Comparison of ENCODE assay signal across 11 cellular contexts in genomic region chr2:216350214-216350789, GRCh38. TPM values are rescaled to one million over a fixed set of nuclear protein-coding genes. Genes with fewer than 3 reads are reported as not detected.
DNase-seq lines count a peak whose midpoint lies in the region; ATAC-seq, FAIRE-seq and TF ChIP-seq lines count a peak whose summit lies in the region.
"Had no signal": no experiment of that assay in that cellular context is flagged by ENCODE, and none has a peak within 500 bp of the region (broad histone marks: within the 10 kb centered on the region; RNA-seq: fewer than 3 reads in every experiment).

No MANE protein-coding gene starts in this region.

- peaks cover 79% of the 10 kb centered on the region for H3K4me1 Mint-ChIP-seq in activated CD8-positive, alpha-beta T cell treated with anti-CD3 and anti-CD28 coated beads for 36 hours (ENCODE audit: low read depth)
- H3K4me1 Mint-ChIP-seq: B cell had no signal

- no peaks in the 10 kb centered on the region for H3K9me3 Mint-ChIP-seq in activated CD8-positive, alpha-beta T cell treated with anti-CD3 and anti-CD28 coated beads for 36 hours

- POLR2A ChIA-PET in activated CD8-positive, alpha-beta T cell treated with anti-CD3 and anti-CD28 coated beads for 36 hours (lab: Charles Lee), result interaction anchor here (1.4 kb wide), 1 partner anchor 10 kb away, joined by 3 read pairs; no protein-coding TSS in a partner anchor

- no peak overlapping the region for H3K4me3 Mint-ChIP-seq in activated CD8-positive, alpha-beta T cell treated with anti-CD3 and anti-CD28 coated beads for 36 hours
- H3K4me3 Mint-ChIP-seq: B cell had no signal

- peak; percentile 68 for ATAC-seq in activated CD8-positive, alpha-beta T cell treated with anti-CD3 and anti-CD28 coated beads for 36 hours

- intact Hi-C loops in activated CD8-positive, alpha-beta T cell treated with anti-CD3 and anti-CD28 coated beads for 36 hours (cut with micrococcal nuclease), result loop anchor here (5.0 kb wide), 1 partner anchor 52 kb away; no protein-coding TSS in a partner anchor

- no peaks in the 10 kb centered on the region for H3K36me3 Mint-ChIP-seq in activated CD8-positive, alpha-beta T cell treated with anti-CD3 and anti-CD28 coated beads for 36 hours (ENCODE audit: low read depth)

- no peak for FAIRE-seq in GM19239 (lab: Jason Lieb, UNC)

- no peaks in the 10 kb centered on the region for H3K27me3 Mint-ChIP-seq in activated CD8-positive, alpha-beta T cell treated with anti-CD3 and anti-CD28 coated beads for 36 hours

- H3K27ac Mint-ChIP-seq in activated CD8-positive, alpha-beta T cell treated with anti-CD3 and anti-CD28 coated beads for 36 hours, result peak overlapping the region; percentile 50
- H3K27ac Mint-ChIP-seq: B cell had no signal

- CTCF ChIA-PET in activated CD8-positive, alpha-beta T cell treated with anti-CD3 and anti-CD28 coated beads for 36 hours (lab: Charles Lee), result interaction anchor here (2.1 kb wide), 1 partner anchor 54 kb away, joined by 7 read pairs; no protein-coding TSS in a partner anchor

- peak; percentile 53 for DNase-seq in activated CD4-positive, alpha-beta T cell treated with anti-CD3 and anti-CD28 coated beads for 48 hours
- DNase-seq in activated CD4-positive, alpha-beta T cell treated with anti-CD3 and anti-CD28 coated beads, Interleukin-2, amount 50 U/mL, for 48 hours, result no peak
- peak; percentile 74 for DNase-seq in activated CD8-positive, alpha-beta T cell treated with anti-CD3 and anti-CD28 coated beads for 36 hours
- DNase-seq in fibroblast of pulmonary artery (ENCODE audit: low read depth) (peak; percentile 44), GM19239 (ENCODE audit: insufficient read length, low spot score) (no peak), mucosa of gallbladder (ENCODE audit: low spot score) (no peak), NOMO-1 (lab: John Stamatoyannopoulos, UW; ENCODE audit: unreplicated experiment in 2 of 2) (no peak)
- DNase-seq in stimulated activated CD8-positive, alpha-beta memory T cell treated with anti-CD3 and anti-CD28 coated beads, Interleukin-4, amount 100 ng/mL, for 48 hours, result peak; percentile 52
- DNase-seq: NCI-H1694 treated with DMSO at 0.1 percent for 48 hours, T1000 had no signal

- no peak for TF ChIP-seq CTCF in activated CD8-positive, alpha-beta T cell treated with anti-CD3 and anti-CD28 coated beads for 36 hours (IDR thresholded peaks at IDR 0.05)
- TF ChIP-seq CTCF in fibroblast of pulmonary artery (IDR thresholded peaks at IDR 0.05; ENCODE audit: low read length, missing control alignments), result no peak

- H3K4me3 ChIP-seq in fibroblast of pulmonary artery (replicated peaks; ENCODE audit: low read depth, low read length), result no peak overlapping the region

RNA-seq across cellular contexts. Expression of gene MARCHF4, which starts 22.0 kb away (rescaled TPM):
- total RNA-seq in activated CD8-positive, alpha-beta T cell treated with anti-CD3 and anti-CD28 coated beads for 36 hours, result not detected
- total RNA-seq in mucosa of gallbladder, result 0.09 TPM
- total RNA-seq: B cell had no signal

Comparison
In these comparisons a context has a peak if more than half of its experiments do, and no peak if none do; other contexts are left out.
1. DNase-seq: peak in activated CD4-positive, alpha-beta T cell treated with anti-CD3 and anti-CD28 coated beads for 48 hours (single experiment), activated CD8-positive, alpha-beta T cell treated with anti-CD3 and anti-CD28 coated beads for 36 hours (single experiment), fibroblast of pulmonary artery (single experiment) and stimulated activated CD8-positive, alpha-beta memory T cell treated with anti-CD3 and anti-CD28 coated beads, Interleukin-4, amount 100 ng/mL, for 48 hours (single experiment); none in activated CD4-positive, alpha-beta T cell treated with anti-CD3 and anti-CD28 coated beads, Interleukin-2, amount 50 U/mL, for 48 hours (0 of 2), GM19239 (single experiment), mucosa of gallbladder (single experiment) and NOMO-1 (0 of 2).